11 cellular contexts compared by ENCODE assay signal in genomic region chr5:133347039-133347438, GRCh38.
DNase-seq lines count a peak whose midpoint lies in the region; ATAC-seq and TF ChIP-seq lines count a peak whose summit lies in the region.
"Had no signal": no experiment of that assay in that cellular context is flagged by ENCODE, and none has a peak within 500 bp of the region (broad histone marks: within the 10 kb centered on the region; RNA-seq: fewer than 3 reads in every experiment).

No MANE protein-coding gene starts in this region.

- TF ChIP-seq CTCF in GM13976 (IDR thresholded peaks at IDR 0.05; ENCODE audit: borderline replicate concordance, control extremely low read depth, extremely low read depth, insufficient read depth, missing control alignments): peak; percentile 31
- TF ChIP-seq CTCF in hepatocyte (IDR thresholded peaks at IDR 0.05; ENCODE audit: poor library complexity): peak; percentile 15

- H3K36me3 ChIP-seq in hepatocyte (replicated peaks; ENCODE audit: insufficient read depth, low read depth): no peaks in the 10 kb centered on the region

- in situ Hi-C loops in GM13976 (cut with MboI; ENCODE audit: low sequenced_read_pairs, unreplicated experiment): no loop called here

- no peak overlapping the region for H3K4me3 ChIP-seq in hepatocyte

- H3K9me3 ChIP-seq in hepatocyte (ENCODE audit: low read depth): no peaks in the 10 kb centered on the region

- no peak for ATAC-seq in HG03565 (IDR thresholded peaks at IDR 0.05; ENCODE audit: unreplicated experiment)
- ATAC-seq in esophagus mucosa: no peak
- no peak for ATAC-seq in HG03196 (IDR thresholded peaks at IDR 0.05; ENCODE audit: unreplicated experiment)

- H4K20me1 ChIP-seq in hepatocyte (ENCODE audit: insufficient read depth, poor library complexity, severe bottlenecking): no peaks in the 10 kb centered on the region

- no peaks in the 10 kb centered on the region for H3K27me3 ChIP-seq in hepatocyte

- DNase-seq in D341Med (ENCODE audit: low spot score) (peak; percentile 48), GM13976 (ENCODE audit: low spot score) (no peak), NAMALWA (ENCODE audit: low spot score) (peak; percentile 59), hepatocyte (ENCODE audit: low spot score) (no peak), COLO668 (lab: John Stamatoyannopoulos, UW; ENCODE audit: unreplicated experiment) (no peak)
- DNase-seq: CD8-positive, alpha-beta memory T cell; NCI-H1694 treated with DMSO at 0.1 percent for 48 hours; stimulated activated CD4-positive, alpha-beta T cell treated with anti-CD3 and anti-CD28 coated beads, Interleukin-4, amount 100 ng/mL, for 24 hours had no signal

- no peak overlapping the region for H3K27ac ChIP-seq in hepatocyte

- no peaks in the 10 kb centered on the region for H3K9me2 ChIP-seq in hepatocyte (replicated peaks; ENCODE audit: insufficient read depth)

- no peaks in the 10 kb centered on the region for H3K79me2 ChIP-seq in hepatocyte

- 58% methylated on average over 6 of the region's 6 CpGs for whole genome bisulfite sequencing in hepatocyte (ENCODE audit: low lambda C conversion rate, missing lambda C conversion rate)

- H3K4me1 ChIP-seq in hepatocyte (ENCODE audit: insufficient read depth): no peaks in the 10 kb centered on the region

- H2AFZ ChIP-seq in hepatocyte: no peak overlapping the region

- no peak overlapping the region for H3K4me2 ChIP-seq in hepatocyte

Comparison
In these comparisons a context has a peak if more than half of its experiments do, and no peak if none do; other contexts are left out.
1. DNase-seq: peak in D341Med (single experiment) and NAMALWA (single experiment); none in GM13976 (single experiment), hepatocyte (single experiment) and COLO668 (single experiment).